Comparison of ENCODE assay signal across 8 cellular contexts in genomic region chr1:27830621-27831424, GRCh38. TPM values are rescaled to one million over a fixed set of nuclear protein-coding genes. Genes with fewer than 3 reads are reported as not detected.
DNase-seq lines count a peak whose midpoint lies in the region; ATAC-seq and TF ChIP-seq lines count a peak whose summit lies in the region.

PPP1R8 (plus strand) TSS chr1:27830782; CDS start chr1:27830836, 54 bp downstream.

- WGBS in GM23248 (ENCODE audit: low coverage in 1 of 2, low lambda C conversion rate in 2 of 2, missing lambda C conversion rate in 2 of 2), 2 experiments = 1% methylated on average over 58 to 60 of the region's 60 CpGs

- H3K4me3 Mint-ChIP-seq in activated T-helper 2 cell treated with anti-CD3 and anti-CD28 coated beads, Interferon-gamma antibody, Interleukin-2, Interleukin-4, amounts not matched to agents 10 μg/mL and 5 μg/mL and 100 μg/mL, durations not matched to agents 14 hours and 24 hours and 36 hours (ENCODE audit: low read depth) = peak within 1 kb of the TSS; percentile 96
- peak within 1 kb of the TSS; percentile 96 for H3K4me3 Mint-ChIP-seq in natural killer cell treated with Interleukin-12 subunit alpha and Interleukin-12 subunit beta and Interleukin-15 and Interleukin-18, amount 100 ng/mL, for 72 hours

- intact Hi-C loops in activated T-helper 2 cell treated with anti-CD3 and anti-CD28 coated beads, Interferon-gamma antibody, Interleukin-2, Interleukin-4, amounts not matched to agents 10 μg/mL and 5 μg/mL and 100 μg/mL, durations not matched to agents 14 hours and 24 hours and 36 hours (cut with micrococcal nuclease) = loop anchor here (1.0 to 2.0 kb wide), 3 partner anchors 59 to 162 kb away; no protein-coding TSS in a partner anchor

- H3K9me3 Mint-ChIP-seq in activated T-helper 2 cell treated with anti-CD3 and anti-CD28 coated beads, Interferon-gamma antibody, Interleukin-2, Interleukin-4, amounts not matched to agents 10 μg/mL and 5 μg/mL and 100 μg/mL, durations not matched to agents 14 hours and 24 hours and 36 hours = no peaks in the 10 kb centered on the region
- H3K9me3 Mint-ChIP-seq in natural killer cell treated with Interleukin-12 subunit alpha and Interleukin-12 subunit beta and Interleukin-15 and Interleukin-18, amount 100 ng/mL, for 72 hours = no peaks in the 10 kb centered on the region

- H3K9ac ChIP-seq in DND-41 (ENCODE audit: low read depth, low read length) = peak within 1 kb of the TSS; percentile 92
- H3K9ac ChIP-seq in GM23248 = peak within 1 kb of the TSS; percentile 96

- H3K27ac ChIP-seq in DND-41 (ENCODE audit: low read length) = peak within 1 kb of the TSS; percentile 79
- H3K27ac ChIP-seq in GM23248 = peak within 1 kb of the TSS; percentile 83
- H3K27ac ChIP-seq in RWPE2 (ENCODE audit: poor library complexity, severe bottlenecking) = peak within 1 kb of the TSS; percentile 38

- H3K27me3 Mint-ChIP-seq in activated T-helper 2 cell treated with anti-CD3 and anti-CD28 coated beads, Interferon-gamma antibody, Interleukin-2, Interleukin-4, amounts not matched to agents 10 μg/mL and 5 μg/mL and 100 μg/mL, durations not matched to agents 14 hours and 24 hours and 36 hours (ENCODE audit: low read depth) = no peaks in the 10 kb centered on the region
- no peaks in the 10 kb centered on the region for H3K27me3 Mint-ChIP-seq in natural killer cell treated with Interleukin-12 subunit alpha and Interleukin-12 subunit beta and Interleukin-15 and Interleukin-18, amount 100 ng/mL, for 72 hours

- peaks cover 44% of the 10 kb centered on the region for H3F3A ChIP-seq in GM23248 (ENCODE audit: insufficient read depth)

- no peaks in the 10 kb centered on the region for H3K9me2 ChIP-seq in GM23248 (ENCODE audit: insufficient read depth)

- H3K27me3 ChIP-seq in DND-41 (ENCODE audit: insufficient read depth, low read length, poor library complexity) (no peaks in the 10 kb centered on the region), GM23248 (replicated peaks; ENCODE audit: insufficient read depth) (no peaks in the 10 kb centered on the region), RWPE2 (ENCODE audit: insufficient read depth, poor library complexity, severe bottlenecking) (no peaks in the 10 kb centered on the region)

- in situ Hi-C loops in GM23248 (cut with MboI) = no loop called here

- peak; percentile 95 for DNase-seq in DND-41
- peak; percentile 99 for DNase-seq in GM23248
- peak; percentile 96 for DNase-seq in LHCN-M2 (ENCODE audit: low read depth)
- DNase-seq in RWPE2 (ENCODE audit: low spot score) = peak; percentile 92
- peak; percentile 83 for DNase-seq in activated T-helper 2 cell treated with anti-CD3 and anti-CD28 coated beads, Interferon-gamma antibody, Interleukin-2, Interleukin-4, amounts not matched to agents 10 μg/mL and 5 μg/mL and 100 μg/mL, durations not matched to agents 14 hours and 24 hours and 36 hours (ENCODE audit: low spot score)
- peak; percentile 95 for DNase-seq in fibroblast of peridontal ligament (ENCODE audit: extremely low read depth)
- DNase-seq in natural killer cell treated with Interleukin-12 subunit alpha and Interleukin-12 subunit beta and Interleukin-15 and Interleukin-18, amount 100 ng/mL, for 72 hours (ENCODE audit: low spot score) = peak; percentile 94
- peak; percentile 92 for DNase-seq in stimulated activated naive CD8-positive, alpha-beta T cell treated with anti-CD3 and anti-CD28 coated beads, Interleukin-15, Interleukin-2, amounts not matched to agents 100 U/mL and 50 U/mL, for 24 hours

- ATAC-seq in DND-41 (ENCODE audit: insufficient read depth, low read depth) (peak; percentile 98), RWPE2 (ENCODE audit: low read depth) (peak; percentile 98)
- ATAC-seq in natural killer cell treated with Interleukin-12 subunit alpha and Interleukin-12 subunit beta and Interleukin-15 and Interleukin-18, amount 100 ng/mL, for 72 hours = peak; percentile 99
- ATAC-seq in stimulated activated naive CD8-positive, alpha-beta T cell treated with anti-CD3 and anti-CD28 coated beads, Interleukin-15, Interleukin-2, amounts not matched to agents 100 U/mL and 50 U/mL, for 24 hours = peak; percentile 100

- H4K20me1 ChIP-seq in DND-41 (ENCODE audit: insufficient read depth, low read length) (peaks cover 18% of the 10 kb centered on the region; the same call in 1 of the 2 replicates), GM23248 (ENCODE audit: insufficient read depth) (peaks cover 4% of the 10 kb centered on the region; the same call in 1 of the 2 replicates)

- H2AFZ ChIP-seq in DND-41 (ENCODE audit: low read depth, low read length) = peak within 1 kb of the TSS; percentile 89
- H2AFZ ChIP-seq in GM23248 = peak within 1 kb of the TSS; percentile 94

- H3K4me1 ChIP-seq in DND-41 (ENCODE audit: insufficient read depth, low read length) = peaks cover 40% of the 10 kb centered on the region
- H3K4me1 ChIP-seq in GM23248 (ENCODE audit: insufficient read depth) = peaks cover 24% of the 10 kb centered on the region
- H3K4me1 ChIP-seq in RWPE2 (ENCODE audit: insufficient read depth, poor library complexity, severe bottlenecking) = peaks cover 15% of the 10 kb centered on the region

- no peak for TF ChIP-seq CTCF in DND-41 (IDR thresholded peaks at IDR 0.05; ENCODE audit: borderline replicate concordance, extremely low read depth, low read length, poor library complexity, severe bottlenecking)
- TF ChIP-seq CTCF in RWPE2 (IDR thresholded peaks at IDR 0.05; ENCODE audit: poor library complexity, severe bottlenecking) = no peak

- peaks cover 34% of the 10 kb centered on the region for H3K36me3 Mint-ChIP-seq in activated T-helper 2 cell treated with anti-CD3 and anti-CD28 coated beads, Interferon-gamma antibody, Interleukin-2, Interleukin-4, amounts not matched to agents 10 μg/mL and 5 μg/mL and 100 μg/mL, durations not matched to agents 14 hours and 24 hours and 36 hours (ENCODE audit: low read depth)
- no peaks in the 10 kb centered on the region for H3K36me3 Mint-ChIP-seq in natural killer cell treated with Interleukin-12 subunit alpha and Interleukin-12 subunit beta and Interleukin-15 and Interleukin-18, amount 100 ng/mL, for 72 hours

- H3K36me3 ChIP-seq in DND-41 (ENCODE audit: insufficient read depth, low read length) = peaks cover 32% of the 10 kb centered on the region
- H3K36me3 ChIP-seq in GM23248 (ENCODE audit: low read depth) = peaks cover 18% of the 10 kb centered on the region
- peaks cover 27% of the 10 kb centered on the region for H3K36me3 ChIP-seq in RWPE2 (ENCODE audit: low read depth)

- H3K79me2 ChIP-seq in DND-41 (ENCODE audit: insufficient read depth, low read length) (peaks cover 54% of the 10 kb centered on the region), GM23248 (ENCODE audit: insufficient read depth) (peaks cover 52% of the 10 kb centered on the region)

- peak within 1 kb of the TSS; percentile 93 for H3K27ac Mint-ChIP-seq in activated T-helper 2 cell treated with anti-CD3 and anti-CD28 coated beads, Interferon-gamma antibody, Interleukin-2, Interleukin-4, amounts not matched to agents 10 μg/mL and 5 μg/mL and 100 μg/mL, durations not matched to agents 14 hours and 24 hours and 36 hours
- peak within 1 kb of the TSS; percentile 94 to 98 for H3K27ac Mint-ChIP-seq in natural killer cell treated with Interleukin-12 subunit alpha and Interleukin-12 subunit beta and Interleukin-15 and Interleukin-18, amount 100 ng/mL, for 72 hours

- H3K4me3 ChIP-seq in DND-41 (ENCODE audit: low read depth in 1 of 2, low read length in 2 of 2) (peak within 1 kb of the TSS; percentile 99), GM23248 (peak within 1 kb of the TSS; percentile 82), RWPE2 (ENCODE audit: severe bottlenecking) (peak within 1 kb of the TSS; percentile 95)

- H3K9me3 ChIP-seq in DND-41 (ENCODE audit: insufficient read depth, low read length, severe bottlenecking) (no peaks in the 10 kb centered on the region), GM23248 (ENCODE audit: low read depth) (no peaks in the 10 kb centered on the region), RWPE2 (ENCODE audit: severe bottlenecking) (no peaks in the 10 kb centered on the region)

- peaks cover 26% of the 10 kb centered on the region for H3K4me1 Mint-ChIP-seq in activated T-helper 2 cell treated with anti-CD3 and anti-CD28 coated beads, Interferon-gamma antibody, Interleukin-2, Interleukin-4, amounts not matched to agents 10 μg/mL and 5 μg/mL and 100 μg/mL, durations not matched to agents 14 hours and 24 hours and 36 hours (ENCODE audit: low read depth)
- peaks cover 20 to 24% of the 10 kb centered on the region in 2 donors for H3K4me1 Mint-ChIP-seq in natural killer cell treated with Interleukin-12 subunit alpha and Interleukin-12 subunit beta and Interleukin-15 and Interleukin-18, amount 100 ng/mL, for 72 hours (ENCODE audit: low read depth in 2 of 2)

- H3K4me2 ChIP-seq in DND-41 (ENCODE audit: insufficient read depth, low read length) = peak within 1 kb of the TSS; percentile 97
- H3K4me2 ChIP-seq in GM23248 (ENCODE audit: unreplicated experiment) = peak within 1 kb of the TSS; percentile 96

RNA-seq across cellular contexts. Expression of gene PPP1R8, which starts in this region (rescaled TPM):
- 36.4 and 48.3 TPM in 2 replicates for total RNA-seq in GM23248 (2014; rRNA removed; shearing (Covaris generic))
- 7.4 and 7.7 TPM in 2 replicates for polyA plus RNA-seq in GM23248 (2016; fragmentation: Nextera tagmentation; extraction: Ambion mirVana)
- 50.3 and 57.8 TPM in 2 replicates for total RNA-seq in LHCN-M2 (2014; rRNA removed)
- 25.6 TPM for polyA plus RNA-seq in LHCN-M2 (2012)
- 67.3 and 71.8 TPM in 2 replicates for total RNA-seq in activated T-helper 2 cell treated with anti-CD3 and anti-CD28 coated beads, Interferon-gamma antibody, Interleukin-2, Interleukin-4, amounts not matched to agents 10 μg/mL and 5 μg/mL and 100 μg/mL, durations not matched to agents 14 hours and 24 hours and 36 hours
- 10 to 100 TPM; 65.1 to 69.7 TPM for total RNA-seq in natural killer cell treated with Interleukin-12 subunit alpha and Interleukin-12 subunit beta and Interleukin-15 and Interleukin-18, amount 100 ng/mL, for 72 hours

Comparison
In these comparisons a context has a peak if more than half of its experiments do, and no peak if none do; other contexts are left out.
1. Peak in every context shown above with its lines: DNase-seq, ATAC-seq, H3K4me3 ChIP-seq and H3K27ac ChIP-seq.